Comparison of ENCODE assay signal across 12 cellular contexts in genomic region chr4:142961866-142962265, GRCh38.
A peak's percentile ranks its signal among the peaks of the same experiment; 100 is the strongest.
DNase-seq lines count a peak whose midpoint lies in the region; ATAC-seq and TF ChIP-seq lines count a peak whose summit lies in the region.
"Had no signal": no experiment of that assay in that cellular context is flagged by ENCODE, and none has a peak within 500 bp of the region (broad histone marks: within the 10 kb centered on the region; RNA-seq: fewer than 3 reads in every experiment).

No MANE protein-coding gene starts in this region.

- CTCF ChIA-PET in WTC11 (lab: Charles Lee), result no interaction called here

- H3K27me3 ChIP-seq in neuronal stem cell (ENCODE audit: control insufficient read depth in 3 of 3, insufficient read depth in 3 of 3, low read depth in 1 of 3, low read length in 3 of 3), result no peaks in the 10 kb centered on the region

- H3K18ac ChIP-seq in neuronal stem cell (ENCODE audit: low read length), result no peak overlapping the region

- no peak overlapping the region for H3K27ac ChIP-seq in neuronal stem cell (replicated peaks; ENCODE audit: low read length)

- no peak for TF ChIP-seq CTCF in WTC11 (IDR thresholded peaks at IDR 0.05)

- H2AFZ ChIP-seq in neuronal stem cell (ENCODE audit: low read length), result peak overlapping the region; percentile 71

- DNase-seq in WTC11 (ENCODE audit: low spot score), result no peak
- DNase-seq in neuronal stem cell (ENCODE audit: low spot score), result no peak
- DNase-seq in NCI-H446 (lab: John Stamatoyannopoulos, UW), result no peak
- no peak for DNase-seq in AG08396 (ENCODE audit: low spot score)
- DNase-seq in stimulated activated effector memory CD8-positive, alpha-beta T cell treated with anti-CD3 and anti-CD28 coated beads, Interleukin-12 subunit alpha, Interleukin-12 subunit beta, amount 100 ng/mL, for 72 hours (ENCODE audit: low spot score in 2 of 2), result no peak
- DNase-seq in NCI-H187 treated with DMSO at 0.1 percent for 48 hours (lab: John Stamatoyannopoulos, UW), result no peak
- DNase-seq: NCI-H2171 treated with DMSO at 0.1 percent for 48 hours, posterior cingulate gyrus, T-helper 9 cell had no signal

- H3K9me3 ChIP-seq in neuronal stem cell (replicated peaks in 1 of 2; ENCODE audit: control insufficient read depth in 2 of 2, insufficient read depth in 1 of 2, low read depth in 1 of 2, low read length in 2 of 2), result no peaks in the 10 kb centered on the region

- H2BK12ac ChIP-seq in neuronal stem cell (ENCODE audit: low read length), result no peak overlapping the region

- H2BK15ac ChIP-seq in neuronal stem cell (ENCODE audit: low read length), result no peak overlapping the region

- no peaks in the 10 kb centered on the region for H3K79me1 ChIP-seq in neuronal stem cell (ENCODE audit: low read depth, low read length)

- H4K8ac ChIP-seq in neuronal stem cell (ENCODE audit: low read depth, low read length), result no peak overlapping the region

- H3K9ac ChIP-seq in neuronal stem cell (ENCODE audit: low read depth, low read length, poor library complexity), result no peak overlapping the region

- no peak overlapping the region for H4K91ac ChIP-seq in neuronal stem cell (ENCODE audit: low read depth, low read length, poor library complexity)

- WGBS in neuronal stem cell (ENCODE audit: extremely low coverage in 2 of 2, insufficient read length in 2 of 2, insufficient replicate concordance in 1 of 2), 2 donors, result no CpG with 5 or more reads among the region's 1 CpG

- peaks cover 13% of the 10 kb centered on the region for H3K4me1 Mint-ChIP-seq in WTC11
- H3K4me1 Mint-ChIP-seq in stimulated activated effector memory CD8-positive, alpha-beta T cell treated with anti-CD3 and anti-CD28 coated beads, Interleukin-12 subunit alpha, Interleukin-12 subunit beta, amount 100 ng/mL, for 72 hours, result no peaks in the 10 kb centered on the region
- H3K4me1 Mint-ChIP-seq: activated T-helper 17 cell treated with anti-CD3 and anti-CD28 coated beads, Interleukin-2, amount 50 U/mL, for 72 hours had no signal

- H3K36me3 ChIP-seq in neuronal stem cell (replicated peaks in 1 of 2; ENCODE audit: control insufficient read depth in 2 of 2, insufficient read depth in 2 of 2, low read length in 2 of 2), result no peaks in the 10 kb centered on the region

- H3K4me3 ChIP-seq in neuronal stem cell (ENCODE audit: low read length in 2 of 2), result no peak overlapping the region

- H3K14ac ChIP-seq in neuronal stem cell (ENCODE audit: low read length), result no peak overlapping the region

- H3K4me3 Mint-ChIP-seq in WTC11, result no peak overlapping the region
- H3K4me3 Mint-ChIP-seq in stimulated activated effector memory CD8-positive, alpha-beta T cell treated with anti-CD3 and anti-CD28 coated beads, Interleukin-12 subunit alpha, Interleukin-12 subunit beta, amount 100 ng/mL, for 72 hours, result no peak overlapping the region
- H3K4me3 Mint-ChIP-seq: activated T-helper 17 cell treated with anti-CD3 and anti-CD28 coated beads, Interleukin-2, amount 50 U/mL, for 72 hours had no signal

- POLR2A ChIA-PET in WTC11 (lab: Charles Lee), result no interaction called here

- no peak overlapping the region for H3K4ac ChIP-seq in neuronal stem cell (ENCODE audit: low read length)

- H2BK120ac ChIP-seq in neuronal stem cell (ENCODE audit: low read depth, low read length), result no peak overlapping the region

- H3K27me3 Mint-ChIP-seq in WTC11 (ENCODE audit: low read depth), result no peaks in the 10 kb centered on the region

- H2AK5ac ChIP-seq in neuronal stem cell (ENCODE audit: low read depth, low read length), result no peak overlapping the region

- peaks cover 22% of the 10 kb centered on the region for H3K9me3 Mint-ChIP-seq in WTC11
- H3K9me3 Mint-ChIP-seq in stimulated activated effector memory CD8-positive, alpha-beta T cell treated with anti-CD3 and anti-CD28 coated beads, Interleukin-12 subunit alpha, Interleukin-12 subunit beta, amount 100 ng/mL, for 72 hours, result no peaks in the 10 kb centered on the region
- H3K9me3 Mint-ChIP-seq: activated T-helper 17 cell treated with anti-CD3 and anti-CD28 coated beads, Interleukin-2, amount 50 U/mL, for 72 hours had no signal

- peaks cover 4 to 5% of the 10 kb centered on the region in 2 donors for H3K4me1 ChIP-seq in neuronal stem cell (ENCODE audit: control insufficient read depth in 2 of 2, insufficient read depth in 1 of 2, low read depth in 1 of 2, low read length in 2 of 2)

- peaks cover 8% of the 10 kb centered on the region for H3K36me3 Mint-ChIP-seq in WTC11
- no peaks in the 10 kb centered on the region for H3K36me3 Mint-ChIP-seq in stimulated activated effector memory CD8-positive, alpha-beta T cell treated with anti-CD3 and anti-CD28 coated beads, Interleukin-12 subunit alpha, Interleukin-12 subunit beta, amount 100 ng/mL, for 72 hours

- H3K4me2 ChIP-seq in neuronal stem cell (ENCODE audit: insufficient read depth, low read length, poor library complexity, severe bottlenecking), result no peak overlapping the region

- no peak overlapping the region for H2BK5ac ChIP-seq in neuronal stem cell (ENCODE audit: low read length)

- H3K23ac ChIP-seq in neuronal stem cell (ENCODE audit: low read depth, low read length, poor library complexity), result no peak overlapping the region

- peak; percentile 58 for ATAC-seq in GM18511 (IDR thresholded peaks at IDR 0.05; ENCODE audit: unreplicated experiment)
- peak; percentile 59 for ATAC-seq in HG03442 (IDR thresholded peaks at IDR 0.05; ENCODE audit: unreplicated experiment)
- peak; percentile 57 for ATAC-seq in WTC11
- ATAC-seq in stimulated activated effector memory CD8-positive, alpha-beta T cell treated with anti-CD3 and anti-CD28 coated beads, Interleukin-12 subunit alpha, Interleukin-12 subunit beta, amount 100 ng/mL, for 72 hours, result no peak
- ATAC-seq: activated T-helper 17 cell treated with anti-CD3 and anti-CD28 coated beads, Interleukin-2, amount 50 U/mL, for 72 hours had no signal

- no peak overlapping the region for H3K27ac Mint-ChIP-seq in WTC11
- no peak overlapping the region for H3K27ac Mint-ChIP-seq in stimulated activated effector memory CD8-positive, alpha-beta T cell treated with anti-CD3 and anti-CD28 coated beads, Interleukin-12 subunit alpha, Interleukin-12 subunit beta, amount 100 ng/mL, for 72 hours
- H3K27ac Mint-ChIP-seq: activated T-helper 17 cell treated with anti-CD3 and anti-CD28 coated beads, Interleukin-2, amount 50 U/mL, for 72 hours had no signal

TF ChIP-seq in WTC11, 78 proteins besides CTCF, POLR2A, EP300 and RAD21:
- no peak for TF ChIP-seq ZNF425 (CRISPR knock-in tag; conservative IDR thresholded peaks at IDR 0.05)
- no peak for TF ChIP-seq NFYB (CRISPR knock-in tag; conservative IDR thresholded peaks at IDR 0.05; ENCODE audit: low read depth)
- no peak for TF ChIP-seq IRF2 (CRISPR knock-in tag; IDR thresholded peaks at IDR 0.05; ENCODE audit: borderline replicate concordance, low read depth)
- no peak for TF ChIP-seq ZMAT4 (CRISPR knock-in tag; IDR thresholded peaks at IDR 0.05)
- no peak for TF ChIP-seq ATF6 (CRISPR knock-in tag; IDR thresholded peaks at IDR 0.05)
- TF ChIP-seq USF1 (CRISPR knock-in tag; IDR thresholded peaks at IDR 0.05), result no peak
- no peak for TF ChIP-seq ELF4 (CRISPR knock-in tag; IDR thresholded peaks at IDR 0.05; ENCODE audit: low read depth)
